In genomic region chr11:134907636-134908035, GRCh38 we compare ENCODE assay signal across 35 cellular contexts.
"Had no signal": no experiment of that assay in that cellular context is flagged by ENCODE, and none has a peak within 500 bp of the region (broad histone marks: within the 10 kb centered on the region; RNA-seq: fewer than 3 reads in every experiment).

No MANE protein-coding gene starts in this region.

- H3K4me3 ChIP-seq: MG63 had no signal

- H3K9me3 ChIP-seq: MG63 had no signal

- H3K4me2 ChIP-seq: KMS-11 had no signal

- H3K27me3 ChIP-seq: MG63 had no signal

- H3K9ac ChIP-seq: KMS-11 had no signal

- H3K36me3 ChIP-seq: MG63 had no signal

- DNase-seq: Karpas-422, Kasumi-1, MG63, MM.1S, MV-4-11, NCI-H1048, NCI-H1092, NCI-H1092 treated with DMSO at 0.1 percent for 48 hours, NCI-H1105, NCI-H1105 treated with DMSO at 0.1 percent for 48 hours, NCI-H1417, NCI-H1417 treated with DMSO at 0.1 percent for 48 hours, NCI-H1436, NCI-H1436 treated with DMSO at 0.1 percent for 48 hours, NCI-H146, NCI-H1694, NCI-H1694 treated with DMSO at 0.1 percent for 48 hours, NCI-H187, NCI-H187 treated with DMSO at 0.1 percent for 48 hours, NCI-H1930, NCI-H2029, NCI-H2029 treated with DMSO at 0.1 percent for 48 hours, NCI-H2081, NCI-H2081 treated with DMSO at 0.1 percent for 48 hours, NCI-H2107, NCI-H2171, NCI-H2171 treated with DMSO at 0.1 percent for 48 hours, NCI-H2227 treated with DMSO at 0.1 percent for 48 hours, NCI-H226, NCI-H345, NCI-H446, NCI-H446 treated with DMSO at 0.1 percent for 48 hours, NCI-H510A, NCI-H510A treated with DMSO at 0.1 percent for 48 hours had no signal

- H3K27ac ChIP-seq: KMS-11 had no signal
